Comparison of ENCODE assay signal across 8 cellular contexts in the genomic region with DNA sequence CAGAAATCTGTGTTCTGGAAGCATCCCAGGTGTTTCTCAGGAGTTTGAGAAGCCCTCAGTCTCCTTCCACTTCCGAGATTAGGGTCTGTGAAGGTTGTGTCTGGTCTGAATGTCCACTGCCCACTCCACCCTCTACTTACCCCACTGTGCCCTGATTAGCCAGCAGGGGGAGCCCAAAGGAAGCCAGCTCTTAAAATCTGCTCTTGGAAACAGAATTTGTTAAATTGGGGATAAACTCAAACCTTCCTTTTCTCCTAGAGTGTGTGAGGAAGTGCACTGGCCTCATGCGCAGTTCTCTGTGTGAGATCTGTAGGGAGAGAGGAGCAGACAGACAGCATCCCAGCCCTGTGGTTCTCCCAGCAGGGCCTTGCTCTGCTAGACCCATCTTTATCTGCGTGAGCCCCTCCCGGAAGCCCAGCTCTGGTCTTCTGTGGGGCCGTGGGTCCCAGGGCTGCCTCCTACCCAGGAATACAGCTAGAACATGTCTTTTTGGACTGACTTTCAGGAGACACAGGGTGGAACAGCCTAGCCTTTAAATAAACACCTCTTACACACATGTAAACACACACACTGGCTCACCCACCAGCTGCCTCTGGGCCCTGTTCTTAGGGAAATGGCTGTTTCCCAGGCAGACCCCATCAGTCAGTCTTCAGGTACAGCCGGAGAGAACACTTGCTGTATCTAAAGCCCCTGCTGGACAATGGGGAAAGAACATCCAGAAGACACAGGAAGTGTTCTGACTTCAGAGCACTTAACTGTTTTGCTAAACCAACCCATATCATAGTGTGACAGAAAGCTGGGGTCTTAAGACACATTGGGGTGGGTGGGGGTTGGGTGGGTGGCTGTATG. TPM values are rescaled to one million over a fixed set of nuclear protein-coding genes. Genes with fewer than 3 reads are reported as not detected.
DNase-seq lines count a peak whose midpoint lies in the region; ATAC-seq and TF ChIP-seq lines count a peak whose summit lies in the region.

No MANE protein-coding gene starts in this region.

- H3K27me3 ChIP-seq in DOHH2 (ENCODE audit: control insufficient read depth, low read length): no peaks in the 10 kb centered on the region
- no peaks in the 10 kb centered on the region for H3K27me3 ChIP-seq in HAP-1 (ENCODE audit: low read depth)

- H3K4me3 Mint-ChIP-seq in activated T-helper 1 cell treated with anti-CD3 and anti-CD28 coated beads, Interleukin-12 subunit alpha, Interleukin-12 subunit beta, Interleukin-2, Interleukin-4 antibody, amounts not matched to agents 30 ng/mL and 10 ng/mL and 1 ng/mL, durations not matched to agents 14 hours and 24 hours and 36 hours: no peak overlapping the region

- no peaks in the 10 kb centered on the region for H3F3A ChIP-seq in DOHH2 (ENCODE audit: control insufficient read depth, insufficient read depth)

- peak overlapping the region; percentile 62 for H3K27ac Mint-ChIP-seq in activated T-helper 1 cell treated with anti-CD3 and anti-CD28 coated beads, Interleukin-12 subunit alpha, Interleukin-12 subunit beta, Interleukin-2, Interleukin-4 antibody, amounts not matched to agents 30 ng/mL and 10 ng/mL and 1 ng/mL, durations not matched to agents 14 hours and 24 hours and 36 hours

- H3K36me3 Mint-ChIP-seq in activated T-helper 1 cell treated with anti-CD3 and anti-CD28 coated beads, Interleukin-12 subunit alpha, Interleukin-12 subunit beta, Interleukin-2, Interleukin-4 antibody, amounts not matched to agents 30 ng/mL and 10 ng/mL and 1 ng/mL, durations not matched to agents 14 hours and 24 hours and 36 hours (ENCODE audit: low read depth): peaks cover 12% of the 10 kb centered on the region

- H3K4me2 ChIP-seq in DOHH2 (ENCODE audit: low read length): no peak overlapping the region

- no peaks in the 10 kb centered on the region for H3K79me2 ChIP-seq in DOHH2 (ENCODE audit: control insufficient read depth, low read length)

- no peaks in the 10 kb centered on the region for H3K9me2 ChIP-seq in DOHH2 (replicated peaks; ENCODE audit: control insufficient read depth, low read length)

- H3K4me1 Mint-ChIP-seq in activated T-helper 1 cell treated with anti-CD3 and anti-CD28 coated beads, Interleukin-12 subunit alpha, Interleukin-12 subunit beta, Interleukin-2, Interleukin-4 antibody, amounts not matched to agents 30 ng/mL and 10 ng/mL and 1 ng/mL, durations not matched to agents 14 hours and 24 hours and 36 hours (ENCODE audit: low read depth): peaks cover 34% of the 10 kb centered on the region

- no peaks in the 10 kb centered on the region for H3K9me3 ChIP-seq in DOHH2 (ENCODE audit: control insufficient read depth, insufficient read depth, low read length)
- H3K9me3 ChIP-seq in HAP-1: no peaks in the 10 kb centered on the region

- H3K4me3 ChIP-seq in DOHH2 (ENCODE audit: low read length) (no peak overlapping the region), HAP-1 (no peak overlapping the region)

- DNase-seq in HAP-1 (ENCODE audit: low spot score in 2 of 2) (peak; percentile 38 to 75), NCI-H69 (lab: John Stamatoyannopoulos, UW) (peak; percentile 53), globus pallidus (ENCODE audit: low spot score) (peak; percentile 29), putamen (ENCODE audit: low spot score) (peak; percentile 37), DMS79 (lab: John Stamatoyannopoulos, UW) (no peak)
- DNase-seq in activated T-helper 1 cell treated with anti-CD3 and anti-CD28 coated beads, Interleukin-12 subunit alpha, Interleukin-12 subunit beta, Interleukin-2, Interleukin-4 antibody, amounts not matched to agents 30 ng/mL and 10 ng/mL and 1 ng/mL, durations not matched to agents 14 hours and 24 hours and 36 hours (ENCODE audit: low spot score): peak; percentile 5

- H3K4me1 ChIP-seq in DOHH2 (ENCODE audit: control insufficient read depth, low read length): no peaks in the 10 kb centered on the region
- peaks cover 9% of the 10 kb centered on the region for H3K4me1 ChIP-seq in HAP-1

- no peak overlapping the region for H3K27ac ChIP-seq in DOHH2 (ENCODE audit: low read depth, low read length)

- intact Hi-C loops in activated T-helper 1 cell treated with anti-CD3 and anti-CD28 coated beads, Interleukin-12 subunit alpha, Interleukin-12 subunit beta, Interleukin-2, Interleukin-4 antibody, amounts not matched to agents 30 ng/mL and 10 ng/mL and 1 ng/mL, durations not matched to agents 14 hours and 24 hours and 36 hours (cut with micrococcal nuclease): loop anchor here (1.0 to 5.0 kb wide), 6 partner anchors 51 to 1194 kb away; partner anchors contain the start of genes CENPF and SMYD2

- no peaks in the 10 kb centered on the region for H4K20me1 ChIP-seq in DOHH2 (ENCODE audit: control insufficient read depth, insufficient read depth, low read depth, low read length)

- H3K9me3 Mint-ChIP-seq in activated T-helper 1 cell treated with anti-CD3 and anti-CD28 coated beads, Interleukin-12 subunit alpha, Interleukin-12 subunit beta, Interleukin-2, Interleukin-4 antibody, amounts not matched to agents 30 ng/mL and 10 ng/mL and 1 ng/mL, durations not matched to agents 14 hours and 24 hours and 36 hours: no peaks in the 10 kb centered on the region

- H3K36me3 ChIP-seq in DOHH2 (ENCODE audit: control insufficient read depth, low read length): peaks cover 3% of the 10 kb centered on the region; the same call in 1 of the 2 replicates
- peaks cover 1% of the 10 kb centered on the region; the same call in 1 of the 2 replicates for H3K36me3 ChIP-seq in HAP-1 (replicated peaks)

- H3K27me3 Mint-ChIP-seq in activated T-helper 1 cell treated with anti-CD3 and anti-CD28 coated beads, Interleukin-12 subunit alpha, Interleukin-12 subunit beta, Interleukin-2, Interleukin-4 antibody, amounts not matched to agents 30 ng/mL and 10 ng/mL and 1 ng/mL, durations not matched to agents 14 hours and 24 hours and 36 hours (ENCODE audit: insufficient read depth): no peaks in the 10 kb centered on the region

- ATAC-seq in GM19324 (IDR thresholded peaks at IDR 0.05; ENCODE audit: low FRiP score, unreplicated experiment): no peak

- peak; percentile 93 for TF ChIP-seq CTCF in DOHH2 (IDR thresholded peaks at IDR 0.05; ENCODE audit: low read depth, low read length, poor library complexity, severe bottlenecking)

- in situ Hi-C loops in HAP-1 (cut with MboI; ENCODE audit: low sequenced_read_pairs): loop anchor here (5.0 to 25.0 kb wide), 3 partner anchors 126 to 1204 kb away; no protein-coding TSS in a partner anchor

RNA-seq across cellular contexts. Expression of gene SMYD2, which starts 52.2 kb away (rescaled TPM):
- 25.7 and 26.8 TPM in 2 replicates for total RNA-seq in activated T-helper 1 cell treated with anti-CD3 and anti-CD28 coated beads, Interleukin-12 subunit alpha, Interleukin-12 subunit beta, Interleukin-2, Interleukin-4 antibody, amounts not matched to agents 30 ng/mL and 10 ng/mL and 1 ng/mL, durations not matched to agents 14 hours and 24 hours and 36 hours
